Comparison of ENCODE assay signal across 22 cellular contexts in genomic region chr7:83832009-83832408, GRCh38.
"Had no signal": no experiment of that assay in that cellular context is flagged by ENCODE, and none has a peak within 500 bp of the region (broad histone marks: within the 10 kb centered on the region; RNA-seq: fewer than 3 reads in every experiment).

No MANE protein-coding gene starts in this region.

- FAIRE-seq: endothelial cell of umbilical vein had no signal

- H3K27me3 Mint-ChIP-seq: activated T-helper 17 cell treated with anti-CD3 and anti-CD28 coated beads, Interleukin-2, amount 50 U/mL, for 72 hours; central memory CD8-positive, alpha-beta T cell; memory B cell; stimulated activated naive B cell treated with anti-CD40 and anti-IgM and Interleukin-4, amounts not matched to agents 10 μg/mL and 1 μg/mL and 100 μg/mL, for 72 hours had no signal

- H3K27ac ChIP-seq: brain microvascular endothelial cell, esophagus squamous epithelium, right atrium auricular region, thyroid gland had no signal

- H3K36me3 ChIP-seq: brain microvascular endothelial cell, esophagus squamous epithelium, right atrium auricular region, thyroid gland had no signal

- H3K9me3 ChIP-seq: esophagus squamous epithelium, right atrium auricular region, thyroid gland had no signal

- H3K27ac Mint-ChIP-seq: activated T-helper 17 cell treated with anti-CD3 and anti-CD28 coated beads, Interleukin-2, amount 50 U/mL, for 72 hours; memory B cell; natural killer cell; stimulated activated naive B cell treated with anti-CD40 and anti-IgM and Interleukin-4, amounts not matched to agents 10 μg/mL and 1 μg/mL and 100 μg/mL, for 72 hours had no signal

- H3K4me3 ChIP-seq: esophagus squamous epithelium, right atrium auricular region, thyroid gland had no signal

- H3K4me3 Mint-ChIP-seq: activated T-helper 17 cell treated with anti-CD3 and anti-CD28 coated beads, Interleukin-2, amount 50 U/mL, for 72 hours; central memory CD8-positive, alpha-beta T cell; memory B cell; natural killer cell; stimulated activated naive B cell treated with anti-CD40 and anti-IgM and Interleukin-4, amounts not matched to agents 10 μg/mL and 1 μg/mL and 100 μg/mL, for 72 hours had no signal

- H3K4me1 ChIP-seq: esophagus squamous epithelium, right atrium auricular region, thyroid gland had no signal

- DNase-seq: activated CD4-positive, alpha-beta T cell treated with anti-CD3 and anti-CD28 coated beads for 1 hour; activated CD4-positive, alpha-beta T cell treated with anti-CD3 and anti-CD28 coated beads, Interleukin-2, amount 50 U/mL, for 4 hours; activated naive CD4-positive, alpha-beta T cell treated with Interleukin-2 at 50 U/mL for 16 hours; activated T-cell treated with anti-CD3 and anti-CD28 coated beads for 4 hours; anterior cingulate cortex; brain microvascular endothelial cell; cortex of kidney; effector CD8-positive, alpha-beta T cell; esophagus squamous epithelium; hippocampal formation; left ventricle myocardium superior; natural killer cell; occipital lobe; stimulated activated CD4-positive, alpha-beta T cell treated with anti-CD3 and anti-CD28 coated beads, Interleukin-15, amount 100 ng/mL, for 24 hours; stimulated activated CD4-positive, alpha-beta T cell treated with anti-CD3 and anti-CD28 coated beads, Interleukin-4, amount 100 ng/mL, for 1 hour; stimulated activated naive B cell treated with anti-CD40 and anti-IgM and Interleukin-4, amounts not matched to agents 10 μg/mL and 1 μg/mL and 100 μg/mL, for 72 hours; thyroid gland had no signal

- H3K4me1 Mint-ChIP-seq: activated T-helper 17 cell treated with anti-CD3 and anti-CD28 coated beads, Interleukin-2, amount 50 U/mL, for 72 hours; central memory CD8-positive, alpha-beta T cell; memory B cell; natural killer cell; stimulated activated naive B cell treated with anti-CD40 and anti-IgM and Interleukin-4, amounts not matched to agents 10 μg/mL and 1 μg/mL and 100 μg/mL, for 72 hours had no signal

- H3K9me3 Mint-ChIP-seq: stimulated activated naive B cell treated with anti-CD40 and anti-IgM and Interleukin-4, amounts not matched to agents 10 μg/mL and 1 μg/mL and 100 μg/mL, for 72 hours had no signal

- H3K27me3 ChIP-seq: brain microvascular endothelial cell, esophagus squamous epithelium, right atrium auricular region, thyroid gland had no signal

- ATAC-seq: activated T-helper 17 cell treated with anti-CD3 and anti-CD28 coated beads, Interleukin-2, amount 50 U/mL, for 72 hours; left ventricle myocardium superior; natural killer cell; stimulated activated naive B cell treated with anti-CD40 and anti-IgM and Interleukin-4, amounts not matched to agents 10 μg/mL and 1 μg/mL and 100 μg/mL, for 72 hours had no signal

- H3K36me3 Mint-ChIP-seq: memory B cell; natural killer cell; stimulated activated naive B cell treated with anti-CD40 and anti-IgM and Interleukin-4, amounts not matched to agents 10 μg/mL and 1 μg/mL and 100 μg/mL, for 72 hours had no signal
